In the genomic region with DNA sequence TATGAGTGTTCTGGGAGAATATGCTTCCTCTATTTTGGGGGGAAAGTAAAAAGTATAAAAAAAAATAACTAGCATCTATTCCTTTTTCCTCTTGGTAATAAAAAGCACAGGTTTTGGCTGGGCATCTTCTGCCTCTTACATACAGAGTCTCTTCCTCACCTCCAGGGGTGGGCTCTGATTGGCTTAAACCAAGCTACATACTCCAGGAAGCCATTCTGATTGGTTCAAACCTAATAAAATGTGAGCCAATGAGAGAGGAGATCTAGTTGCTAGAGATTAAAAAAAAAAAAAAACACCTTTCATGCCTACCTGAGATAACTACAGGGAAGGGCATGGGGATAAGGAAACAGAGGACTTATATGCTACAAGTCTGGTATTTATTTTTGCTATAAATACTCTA, we compare ENCODE assay signal across 1 cellular context.
TF ChIP-seq lines count a peak whose summit lies in the region.

No MANE protein-coding gene starts in this region.

TF ChIP-seq in GM12878, 131 proteins besides CTCF, POLR2A, EP300 and RAD21 (continued from another document):
- TF ChIP-seq ZNF384 (IDR thresholded peaks at IDR 0.05; ENCODE audit: borderline replicate concordance, low read depth, low read length) (no peak), ETV6 (conservative IDR thresholded peaks at IDR 0.05 in 1 of 2, IDR thresholded peaks at IDR 0.05 in 1 of 2; ENCODE audit: borderline replicate concordance in 1 of 2, low read depth in 1 of 2) (no peak)
- TF ChIP-seq, protein P1, sequence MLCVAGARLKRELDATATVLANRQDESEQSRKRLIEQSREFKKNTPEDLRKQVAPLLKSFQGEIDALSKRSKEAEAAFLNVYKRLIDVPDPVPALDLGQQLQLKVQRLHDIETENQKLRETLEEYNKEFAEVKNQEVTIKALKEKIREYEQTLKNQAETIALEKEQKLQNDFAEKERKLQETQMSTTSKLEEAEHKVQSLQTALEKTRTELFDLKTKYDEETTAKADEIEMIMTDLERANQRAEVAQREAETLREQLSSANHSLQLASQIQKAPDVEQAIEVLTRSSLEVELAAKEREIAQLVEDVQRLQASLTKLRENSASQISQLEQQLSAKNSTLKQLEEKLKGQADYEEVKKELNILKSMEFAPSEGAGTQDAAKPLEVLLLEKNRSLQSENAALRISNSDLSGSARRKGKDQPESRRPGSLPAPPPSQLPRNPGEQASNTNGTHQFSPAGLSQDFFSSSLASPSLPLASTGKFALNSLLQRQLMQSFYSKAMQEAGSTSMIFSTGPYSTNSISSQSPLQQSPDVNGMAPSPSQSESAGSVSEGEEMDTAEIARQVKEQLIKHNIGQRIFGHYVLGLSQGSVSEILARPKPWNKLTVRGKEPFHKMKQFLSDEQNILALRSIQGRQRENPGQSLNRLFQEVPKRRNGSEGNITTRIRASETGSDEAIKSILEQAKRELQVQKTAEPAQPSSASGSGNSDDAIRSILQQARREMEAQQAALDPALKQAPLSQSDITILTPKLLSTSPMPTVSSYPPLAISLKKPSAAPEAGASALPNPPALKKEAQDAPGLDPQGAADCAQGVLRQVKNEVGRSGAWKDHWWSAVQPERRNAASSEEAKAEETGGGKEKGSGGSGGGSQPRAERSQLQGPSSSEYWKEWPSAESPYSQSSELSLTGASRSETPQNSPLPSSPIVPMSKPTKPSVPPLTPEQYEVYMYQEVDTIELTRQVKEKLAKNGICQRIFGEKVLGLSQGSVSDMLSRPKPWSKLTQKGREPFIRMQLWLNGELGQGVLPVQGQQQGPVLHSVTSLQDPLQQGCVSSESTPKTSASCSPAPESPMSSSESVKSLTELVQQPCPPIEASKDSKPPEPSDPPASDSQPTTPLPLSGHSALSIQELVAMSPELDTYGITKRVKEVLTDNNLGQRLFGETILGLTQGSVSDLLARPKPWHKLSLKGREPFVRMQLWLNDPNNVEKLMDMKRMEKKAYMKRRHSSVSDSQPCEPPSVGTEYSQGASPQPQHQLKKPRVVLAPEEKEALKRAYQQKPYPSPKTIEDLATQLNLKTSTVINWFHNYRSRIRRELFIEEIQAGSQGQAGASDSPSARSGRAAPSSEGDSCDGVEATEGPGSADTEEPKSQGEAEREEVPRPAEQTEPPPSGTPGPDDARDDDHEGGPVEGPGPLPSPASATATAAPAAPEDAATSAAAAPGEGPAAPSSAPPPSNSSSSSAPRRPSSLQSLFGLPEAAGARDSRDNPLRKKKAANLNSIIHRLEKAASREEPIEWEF (IDR thresholded peaks at IDR 0.05; ENCODE audit: insufficient replicate concordance, low read depth, low read length): no peak
